ENCODE assay signal across 8 cellular contexts in the genomic region with DNA sequence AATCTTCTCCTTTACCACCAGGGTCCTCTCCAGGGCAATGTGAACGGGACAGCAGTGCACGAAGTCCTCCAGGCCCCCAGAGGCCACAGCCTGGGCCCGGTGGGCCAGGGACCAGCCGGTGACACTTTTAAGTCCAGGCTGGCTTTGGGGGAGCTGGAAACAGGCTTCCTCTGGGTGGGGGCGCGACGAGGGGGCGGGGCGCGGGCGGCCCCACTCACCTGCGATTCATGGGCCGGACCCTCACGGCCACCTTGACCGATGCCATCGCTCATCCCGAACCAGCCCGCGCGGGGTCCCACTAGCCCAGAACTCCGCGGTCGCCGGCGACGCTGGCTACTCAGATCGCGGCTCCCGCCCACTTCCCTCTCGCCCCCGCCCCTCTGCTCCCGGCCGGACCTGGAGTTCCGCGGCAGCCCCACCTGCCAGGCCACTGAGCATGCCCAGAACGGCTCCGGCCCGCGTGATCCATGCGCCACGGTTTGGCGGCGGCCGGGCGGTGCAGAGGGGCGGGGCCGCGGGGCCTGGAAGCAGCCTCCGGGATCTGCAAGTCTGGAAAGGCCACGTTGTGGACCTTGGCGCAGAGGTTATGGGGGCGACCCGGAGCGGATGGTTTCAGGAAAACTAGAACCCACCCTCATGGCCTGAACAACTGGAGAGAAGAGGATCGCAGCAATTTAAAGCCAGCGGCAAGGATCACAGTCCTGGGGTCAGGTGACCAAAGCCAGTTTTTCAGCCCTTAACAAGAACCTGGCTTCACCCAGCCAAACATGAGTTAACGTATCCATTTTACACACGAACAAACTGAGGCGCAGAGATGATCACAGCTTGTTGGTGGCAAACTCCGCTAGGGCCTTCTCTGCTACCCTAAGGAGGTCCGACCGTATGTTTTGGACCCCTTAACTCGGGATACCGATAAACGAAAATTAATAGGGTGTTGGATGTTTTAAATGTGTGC. TPM values are rescaled to one million over a fixed set of nuclear protein-coding genes. Genes with fewer than 3 reads are reported as not detected.
DNase-seq lines count a peak whose midpoint lies in the region; ATAC-seq and TF ChIP-seq lines count a peak whose summit lies in the region.

A gene with protein sequence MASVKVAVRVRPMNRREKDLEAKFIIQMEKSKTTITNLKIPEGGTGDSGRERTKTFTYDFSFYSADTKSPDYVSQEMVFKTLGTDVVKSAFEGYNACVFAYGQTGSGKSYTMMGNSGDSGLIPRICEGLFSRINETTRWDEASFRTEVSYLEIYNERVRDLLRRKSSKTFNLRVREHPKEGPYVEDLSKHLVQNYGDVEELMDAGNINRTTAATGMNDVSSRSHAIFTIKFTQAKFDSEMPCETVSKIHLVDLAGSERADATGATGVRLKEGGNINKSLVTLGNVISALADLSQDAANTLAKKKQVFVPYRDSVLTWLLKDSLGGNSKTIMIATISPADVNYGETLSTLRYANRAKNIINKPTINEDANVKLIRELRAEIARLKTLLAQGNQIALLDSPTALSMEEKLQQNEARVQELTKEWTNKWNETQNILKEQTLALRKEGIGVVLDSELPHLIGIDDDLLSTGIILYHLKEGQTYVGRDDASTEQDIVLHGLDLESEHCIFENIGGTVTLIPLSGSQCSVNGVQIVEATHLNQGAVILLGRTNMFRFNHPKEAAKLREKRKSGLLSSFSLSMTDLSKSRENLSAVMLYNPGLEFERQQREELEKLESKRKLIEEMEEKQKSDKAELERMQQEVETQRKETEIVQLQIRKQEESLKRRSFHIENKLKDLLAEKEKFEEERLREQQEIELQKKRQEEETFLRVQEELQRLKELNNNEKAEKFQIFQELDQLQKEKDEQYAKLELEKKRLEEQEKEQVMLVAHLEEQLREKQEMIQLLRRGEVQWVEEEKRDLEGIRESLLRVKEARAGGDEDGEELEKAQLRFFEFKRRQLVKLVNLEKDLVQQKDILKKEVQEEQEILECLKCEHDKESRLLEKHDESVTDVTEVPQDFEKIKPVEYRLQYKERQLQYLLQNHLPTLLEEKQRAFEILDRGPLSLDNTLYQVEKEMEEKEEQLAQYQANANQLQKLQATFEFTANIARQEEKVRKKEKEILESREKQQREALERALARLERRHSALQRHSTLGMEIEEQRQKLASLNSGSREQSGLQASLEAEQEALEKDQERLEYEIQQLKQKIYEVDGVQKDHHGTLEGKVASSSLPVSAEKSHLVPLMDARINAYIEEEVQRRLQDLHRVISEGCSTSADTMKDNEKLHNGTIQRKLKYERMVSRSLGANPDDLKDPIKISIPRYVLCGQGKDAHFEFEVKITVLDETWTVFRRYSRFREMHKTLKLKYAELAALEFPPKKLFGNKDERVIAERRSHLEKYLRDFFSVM (N-terminal part only) (minus strand): TSS at position 438 of the 955 bp plus-strand sequence. CDS start 173 bp downstream, at position 265.

- DNase-seq in NCI-H2196 (lab: John Stamatoyannopoulos, UW; ENCODE audit: unreplicated experiment): peak; percentile 93
- peak; percentile 93 for DNase-seq in activated B cell treated with CpG ODN at 0.5 μM for 24 hours
- DNase-seq in caudate nucleus (lab: John Stamatoyannopoulos, UW): peak in 60 of 61 donors; percentile 25 to 93 (median 80)
- peak; percentile 92 for DNase-seq in iris pigment epithelial cell (ENCODE audit: low read depth)
- DNase-seq in stimulated activated CD4-positive, alpha-beta T cell treated with anti-CD3 and anti-CD28 coated beads, Interleukin-12 subunit alpha, Interleukin-12 subunit beta, amount 100 ng/mL, for 24 hours (ENCODE audit: low read depth in 2 of 2): peak; percentile 78 to 85

- H3K36me3 ChIP-seq in ACC112 (ENCODE audit: insufficient read depth, low read length): no peaks in the 10 kb centered on the region

- no peaks in the 10 kb centered on the region for H3K9me3 Mint-ChIP-seq in activated B cell treated with CpG ODN at 0.5 μM for 24 hours

- peak; percentile 79 for ATAC-seq in GM18868 (IDR thresholded peaks at IDR 0.05; ENCODE audit: unreplicated experiment)
- ATAC-seq in HG03097 (IDR thresholded peaks at IDR 0.05; ENCODE audit: low FRiP score, unreplicated experiment): peak; percentile 77
- ATAC-seq in activated B cell treated with CpG ODN at 0.5 μM for 24 hours (ENCODE audit: low read depth): peak; percentile 90

- no peaks in the 10 kb centered on the region for H3K36me3 Mint-ChIP-seq in activated B cell treated with CpG ODN at 0.5 μM for 24 hours (ENCODE audit: low read depth)

- H2AFZ ChIP-seq in ACC112 (ENCODE audit: low read length, unreplicated experiment): peak within 1 kb of the TSS; percentile 97

- H3K4me3 ChIP-seq in ACC112 (ENCODE audit: low read depth, low read length): peak within 1 kb of the TSS; percentile 93

- no peaks in the 10 kb centered on the region for H3K27me3 Mint-ChIP-seq in activated B cell treated with CpG ODN at 0.5 μM for 24 hours

- H3K4me3 Mint-ChIP-seq in activated B cell treated with CpG ODN at 0.5 μM for 24 hours: peak within 1 kb of the TSS; percentile 94

- H3K27me3 ChIP-seq in ACC112 (ENCODE audit: insufficient read depth, low read length): no peaks in the 10 kb centered on the region

- peak within 1 kb of the TSS; percentile 69 for H3K27ac Mint-ChIP-seq in activated B cell treated with CpG ODN at 0.5 μM for 24 hours

- intact Hi-C loops in activated B cell treated with CpG ODN at 0.5 μM for 24 hours (cut with micrococcal nuclease): loop anchor here (1.0 to 10.0 kb wide), 6 partner anchors 157 to 1714 kb away; a partner anchor contains a TSS

- CTCF ChIA-PET in activated B cell treated with CpG ODN at 0.5 μM for 24 hours (lab: Charles Lee): interaction anchor here (0.8 kb wide), 1 partner anchor 864 kb away, joined by 3 read pairs; no protein-coding TSS in a partner anchor

- POLR2A ChIA-PET in activated B cell treated with CpG ODN at 0.5 μM for 24 hours (lab: Charles Lee): no interaction called here

- peaks cover 13% of the 10 kb centered on the region for H3K79me2 ChIP-seq in ACC112 (ENCODE audit: control insufficient read depth, insufficient read depth, low read length, unreplicated experiment)

- H3K27ac ChIP-seq in ACC112 (ENCODE audit: low read depth, low read length) (peak within 1 kb of the TSS; percentile 17; the same call in 1 of the 2 replicates), caudate nucleus (ENCODE audit: low read depth, low read length) (peak within 1 kb of the TSS; percentile 55)

- no peak for TF ChIP-seq CTCF in activated B cell treated with CpG ODN at 0.5 μM for 24 hours (IDR thresholded peaks at IDR 0.05)

- peaks cover 13% of the 10 kb centered on the region for H3K4me1 ChIP-seq in ACC112 (ENCODE audit: control insufficient read depth, insufficient read depth, low read length, unreplicated experiment)

- H3K4me1 Mint-ChIP-seq in activated B cell treated with CpG ODN at 0.5 μM for 24 hours: peaks cover 42% of the 10 kb centered on the region

RNA-seq across cellular contexts. Expression of the gene that starts here (rescaled TPM):
- total RNA-seq in activated B cell treated with CpG ODN at 0.5 μM for 24 hours: 7.2 and 9.1 TPM in 2 replicates

Comparison
In these comparisons a context has a peak if more than half of its experiments do, and no peak if none do; other contexts are left out.
1. Peak in every context shown above with its lines: DNase-seq, ATAC-seq, H3K4me3 ChIP-seq and H3K27ac ChIP-seq.